In genomic region chr5:15489571-15490235, GRCh38 we compare ENCODE assay signal across 17 cellular contexts. TPM values are rescaled to one million over a fixed set of nuclear protein-coding genes. Genes with fewer than 3 reads are reported as not detected.
"Had no signal": no experiment of that assay in that cellular context is flagged by ENCODE, and none has a peak within 500 bp of the region (broad histone marks: within the 10 kb centered on the region; RNA-seq: fewer than 3 reads in every experiment).

No MANE protein-coding gene starts in this region.

- H3K79me2 ChIP-seq: parathyroid adenoma had no signal

- DNase-seq: activated CD4-positive, alpha-beta T cell treated with anti-CD3 and anti-CD28 coated beads for 48 hours; activated CD8-positive, alpha-beta memory T cell treated with anti-CD3 and anti-CD28 coated beads, Interleukin-2, amount 50 U/mL, for 4 hours; activated CD8-positive, alpha-beta T cell treated with anti-CD3 and anti-CD28 coated beads for 36 hours; activated naive CD8-positive, alpha-beta T cell treated with anti-CD3 and anti-CD28 coated beads for 36 hours; anterior cingulate cortex; left lung; natural killer cell; retina had no signal

- ATAC-seq: activated CD8-positive, alpha-beta T cell treated with anti-CD3 and anti-CD28 coated beads for 36 hours; gastroesophageal sphincter; left lung; natural killer cell; stimulated activated effector memory CD8-positive, alpha-beta T cell treated with anti-CD3 and anti-CD28 coated beads, Interleukin-12 subunit alpha, Interleukin-12 subunit beta, amount 100 ng/mL, for 72 hours; WTC11 had no signal

- H2AFZ ChIP-seq: parathyroid adenoma had no signal

- H3K4me3 ChIP-seq: gastroesophageal sphincter, left lung, SK-N-MC, tibial nerve had no signal

- H3K36me3 ChIP-seq: gastroesophageal sphincter, left lung, neutrophil, tibial nerve had no signal

- H3K27me3 ChIP-seq: gastroesophageal sphincter, left lung, neutrophil, tibial nerve had no signal

- H3K9me3 ChIP-seq: gastroesophageal sphincter, left lung, neutrophil, tibial nerve had no signal

- H3K4me1 ChIP-seq: gastroesophageal sphincter, left lung, parathyroid adenoma, tibial nerve had no signal

- FAIRE-seq: islet of Langerhans had no signal

- H3K27ac ChIP-seq: gastroesophageal sphincter, left lung, neutrophil, parathyroid adenoma, SK-N-MC, tibial nerve had no signal

RNA-seq across cellular contexts. Expression of gene FBXL7, which starts 10.3 kb away (rescaled TPM):
- total RNA-seq: activated CD8-positive, alpha-beta T cell treated with anti-CD3 and anti-CD28 coated beads for 36 hours; activated naive CD8-positive, alpha-beta T cell treated with anti-CD3 and anti-CD28 coated beads for 36 hours; activated T-helper 1 cell treated with anti-CD3 and anti-CD28 coated beads, Interleukin-12 subunit alpha, Interleukin-12 subunit beta, Interleukin-2, Interleukin-4 antibody, amounts not matched to agents 30 ng/mL and 10 ng/mL and 1 ng/mL, durations not matched to agents 14 hours and 24 hours and 36 hours; natural killer cell had no signal
